1 cellular context compared by ENCODE assay signal in the genomic region with DNA sequence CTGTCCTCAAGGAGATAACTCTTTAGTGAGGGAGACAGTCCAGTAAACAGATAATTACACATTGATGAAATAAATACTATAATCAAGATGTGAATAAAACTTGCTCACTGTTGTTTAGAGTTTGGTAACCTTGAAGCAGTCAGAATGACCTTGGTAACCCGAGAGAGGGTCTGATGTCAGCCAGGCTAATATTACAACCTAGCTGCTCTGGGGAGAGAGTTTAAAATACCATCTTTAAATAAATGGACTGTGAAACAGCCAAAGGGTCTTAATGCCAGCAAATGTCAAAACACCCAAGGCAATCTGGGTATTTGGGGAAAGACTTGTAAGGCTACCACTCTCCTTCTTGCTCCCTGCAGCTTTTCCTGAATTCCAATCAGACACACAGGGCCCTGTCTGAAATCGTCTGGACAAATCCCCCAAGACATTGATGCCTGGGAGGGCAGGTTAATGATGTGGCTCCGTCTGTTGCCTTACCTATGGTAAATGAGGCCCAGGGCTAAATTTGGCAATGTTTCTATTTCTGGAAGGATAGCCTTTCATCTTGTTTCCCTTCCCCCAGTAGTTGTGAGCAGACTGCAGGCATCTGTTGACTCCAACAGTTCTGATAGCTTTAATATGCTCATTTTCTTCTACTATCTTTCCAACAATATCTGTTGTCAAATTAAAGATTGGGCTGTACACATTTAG.
TF ChIP-seq lines count a peak whose summit lies in the region.

No MANE protein-coding gene starts in this region.

TF ChIP-seq in GM23338, 12 proteins besides CTCF, POLR2A, EP300 and RAD21:
- TF ChIP-seq ETS1 (IDR thresholded peaks at IDR 0.05) (no peak), EZH2phosphoT487 (IDR thresholded peaks at IDR 0.05; ENCODE audit: unreplicated experiment) (no peak), ZNF331 (CRISPR knock-in tag; IDR thresholded peaks at IDR 0.05; ENCODE audit: low read depth) (no peak), STAT1 (IDR thresholded peaks at IDR 0.05; ENCODE audit: unreplicated experiment) (no peak), CREB1 (CRISPR knock-in tag; IDR thresholded peaks at IDR 0.05; ENCODE audit: low read depth) (no peak), REST (IDR thresholded peaks at IDR 0.05; ENCODE audit: unreplicated experiment) (no peak), ZNF114 (CRISPR knock-in tag; IDR thresholded peaks at IDR 0.05) (no peak), POLR2AphosphoS5 (IDR thresholded peaks at IDR 0.05; ENCODE audit: low read depth) (no peak), EZH2 (IDR thresholded peaks at IDR 0.05; ENCODE audit: low read depth, unreplicated experiment) (no peak), JUNB (IDR thresholded peaks at IDR 0.05; ENCODE audit: unreplicated experiment) (no peak), NANOG (IDR thresholded peaks at IDR 0.05; ENCODE audit: borderline replicate concordance) (no peak)
- TF ChIP-seq, protein P1, sequence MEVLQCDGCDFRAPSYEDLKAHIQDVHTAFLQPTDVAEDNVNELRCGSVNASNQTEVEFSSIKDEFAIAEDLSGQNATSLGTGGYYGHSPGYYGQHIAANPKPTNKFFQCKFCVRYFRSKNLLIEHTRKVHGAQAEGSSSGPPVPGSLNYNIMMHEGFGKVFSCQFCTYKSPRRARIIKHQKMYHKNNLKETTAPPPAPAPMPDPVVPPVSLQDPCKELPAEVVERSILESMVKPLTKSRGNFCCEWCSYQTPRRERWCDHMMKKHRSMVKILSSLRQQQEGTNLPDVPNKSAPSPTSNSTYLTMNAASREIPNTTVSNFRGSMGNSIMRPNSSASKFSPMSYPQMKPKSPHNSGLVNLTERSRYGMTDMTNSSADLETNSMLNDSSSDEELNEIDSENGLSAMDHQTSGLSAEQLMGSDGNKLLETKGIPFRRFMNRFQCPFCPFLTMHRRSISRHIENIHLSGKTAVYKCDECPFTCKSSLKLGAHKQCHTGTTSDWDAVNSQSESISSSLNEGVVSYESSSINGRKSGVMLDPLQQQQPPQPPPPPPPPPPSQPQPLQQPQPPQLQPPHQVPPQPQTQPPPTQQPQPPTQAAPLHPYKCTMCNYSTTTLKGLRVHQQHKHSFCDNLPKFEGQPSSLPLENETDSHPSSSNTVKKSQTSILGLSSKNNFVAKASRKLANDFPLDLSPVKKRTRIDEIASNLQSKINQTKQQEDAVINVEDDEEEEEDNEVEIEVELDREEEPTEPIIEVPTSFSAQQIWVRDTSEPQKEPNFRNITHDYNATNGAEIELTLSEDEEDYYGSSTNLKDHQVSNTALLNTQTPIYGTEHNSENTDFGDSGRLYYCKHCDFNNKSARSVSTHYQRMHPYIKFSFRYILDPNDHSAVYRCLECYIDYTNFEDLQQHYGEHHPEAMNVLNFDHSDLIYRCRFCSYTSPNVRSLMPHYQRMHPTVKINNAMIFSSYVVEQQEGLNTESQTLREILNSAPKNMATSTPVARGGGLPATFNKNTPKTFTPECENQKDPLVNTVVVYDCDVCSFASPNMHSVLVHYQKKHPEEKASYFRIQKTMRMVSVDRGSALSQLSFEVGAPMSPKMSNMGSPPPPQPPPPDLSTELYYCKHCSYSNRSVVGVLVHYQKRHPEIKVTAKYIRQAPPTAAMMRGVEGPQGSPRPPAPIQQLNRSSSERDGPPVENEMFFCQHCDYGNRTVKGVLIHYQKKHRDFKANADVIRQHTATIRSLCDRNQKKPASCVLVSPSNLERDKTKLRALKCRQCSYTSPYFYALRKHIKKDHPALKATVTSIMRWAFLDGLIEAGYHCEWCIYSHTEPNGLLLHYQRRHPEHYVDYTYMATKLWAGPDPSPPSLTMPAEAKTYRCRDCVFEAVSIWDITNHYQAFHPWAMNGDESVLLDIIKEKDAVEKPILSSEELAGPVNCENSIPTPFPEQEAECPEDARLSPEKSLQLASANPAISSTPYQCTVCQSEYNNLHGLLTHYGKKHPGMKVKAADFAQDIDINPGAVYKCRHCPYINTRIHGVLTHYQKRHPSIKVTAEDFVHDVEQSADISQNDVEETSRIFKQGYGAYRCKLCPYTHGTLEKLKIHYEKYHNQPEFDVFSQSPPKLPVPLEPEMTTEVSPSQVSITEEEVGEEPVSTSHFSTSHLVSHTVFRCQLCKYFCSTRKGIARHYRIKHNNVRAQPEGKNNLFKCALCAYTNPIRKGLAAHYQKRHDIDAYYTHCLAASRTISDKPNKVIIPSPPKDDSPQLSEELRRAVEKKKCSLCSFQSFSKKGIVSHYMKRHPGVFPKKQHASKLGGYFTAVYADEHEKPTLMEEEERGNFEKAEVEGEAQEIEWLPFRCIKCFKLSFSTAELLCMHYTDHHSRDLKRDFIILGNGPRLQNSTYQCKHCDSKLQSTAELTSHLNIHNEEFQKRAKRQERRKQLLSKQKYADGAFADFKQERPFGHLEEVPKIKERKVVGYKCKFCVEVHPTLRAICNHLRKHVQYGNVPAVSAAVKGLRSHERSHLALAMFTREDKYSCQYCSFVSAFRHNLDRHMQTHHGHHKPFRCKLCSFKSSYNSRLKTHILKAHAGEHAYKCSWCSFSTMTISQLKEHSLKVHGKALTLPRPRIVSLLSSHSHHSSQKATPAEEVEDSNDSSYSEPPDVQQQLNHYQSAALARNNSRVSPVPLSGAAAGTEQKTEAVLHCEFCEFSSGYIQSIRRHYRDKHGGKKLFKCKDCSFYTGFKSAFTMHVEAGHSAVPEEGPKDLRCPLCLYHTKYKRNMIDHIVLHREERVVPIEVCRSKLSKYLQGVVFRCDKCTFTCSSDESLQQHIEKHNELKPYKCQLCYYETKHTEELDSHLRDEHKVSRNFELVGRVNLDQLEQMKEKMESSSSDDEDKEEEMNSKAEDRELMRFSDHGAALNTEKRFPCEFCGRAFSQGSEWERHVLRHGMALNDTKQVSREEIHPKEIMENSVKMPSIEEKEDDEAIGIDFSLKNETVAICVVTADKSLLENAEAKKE (CRISPR knock-in tag; IDR thresholded peaks at IDR 0.05), result no peak
TF ChIP-seq in GM23338: peak in this region for 0.
